Comparison of ENCODE assay signal across 7 cellular contexts in the genomic region with DNA sequence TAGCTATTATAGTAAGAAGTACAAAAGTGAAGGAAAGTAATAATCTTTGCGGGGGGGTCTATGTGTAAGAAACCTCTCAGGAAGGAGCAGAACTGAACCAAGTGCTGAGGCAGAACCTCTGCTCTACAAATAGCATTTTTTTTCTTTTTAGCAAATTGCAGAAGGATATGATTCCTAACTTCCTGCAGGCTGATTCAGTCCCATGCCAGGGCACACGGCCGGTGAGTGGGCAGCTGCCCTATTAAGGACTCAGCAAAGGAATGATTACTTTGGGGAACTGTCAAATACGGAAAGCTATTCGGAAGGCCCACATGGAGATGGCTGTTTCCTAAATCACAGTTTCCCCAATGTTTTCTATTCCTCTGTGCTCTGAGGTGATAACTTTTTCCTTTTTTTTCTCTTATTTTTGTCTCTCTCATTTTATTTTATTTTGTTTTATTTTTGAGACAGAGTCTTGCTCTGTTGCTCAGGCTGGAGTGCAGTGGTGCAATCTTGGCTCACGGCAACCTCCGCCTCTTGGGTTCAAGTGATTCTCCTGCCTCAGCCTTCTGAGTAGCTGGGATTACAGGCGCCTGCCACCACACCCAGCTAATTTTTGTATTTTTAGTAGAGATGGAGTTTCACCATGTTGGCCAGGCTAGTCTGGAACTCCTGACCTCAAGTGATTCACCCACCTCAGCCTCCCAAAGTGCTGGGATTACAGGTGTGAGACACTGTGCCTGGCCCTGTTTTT.
DNase-seq lines count a peak whose midpoint lies in the region; ATAC-seq, FAIRE-seq and TF ChIP-seq lines count a peak whose summit lies in the region.
"Not testable (repeated sequence)": the region's sequence is repeated elsewhere in the genome, so short reads cannot be mapped to it uniquely, and the experiment has no call there.

No MANE protein-coding gene starts in this region.

- peak; percentile 18 to 50 for ATAC-seq in left cardiac atrium

- not testable (repeated sequence) for H3K9me3 Mint-ChIP-seq in astrocyte (ENCODE audit: unreplicated experiment); nephron progenitor cell

- intact Hi-C loops in esophagus muscularis mucosa (cut with DNase I); left cardiac atrium (cut with DNase I); stomach (cut with DNase I; ENCODE audit: low total_unique reads): not testable (repeated sequence)

- H3K79me2 ChIP-seq in astrocyte (ENCODE audit: insufficient read depth, low read length): peaks cover 12% of the 10 kb centered on the region

- H3K4me3 ChIP-seq in astrocyte (ENCODE audit: insufficient read depth, low read depth, low read length); esophagus muscularis mucosa; stomach: not testable (repeated sequence)

- H3K4me3 Mint-ChIP-seq in astrocyte (ENCODE audit: unreplicated experiment); nephron progenitor cell: not testable (repeated sequence)

- not testable (repeated sequence) for H3K9me3 ChIP-seq in astrocyte (ENCODE audit: insufficient read depth, low read depth, low read length); esophagus muscularis mucosa; stomach

- peak; percentile 63 for DNase-seq in ELR (ENCODE audit: low read depth)
- DNase-seq in RKO (ENCODE audit: low spot score): peak; percentile 43
- DNase-seq in astrocyte (ENCODE audit: low read depth): peak; percentile 27
- not testable (repeated sequence) for DNase-seq in esophagus muscularis mucosa (ENCODE audit: extremely low spot score); left cardiac atrium; nephron progenitor cell; stomach

- not testable (repeated sequence) for H3K27me3 Mint-ChIP-seq in astrocyte (ENCODE audit: low read depth, unreplicated experiment); nephron progenitor cell (ENCODE audit: low read depth, poor library complexity)

- H3K4me2 ChIP-seq in astrocyte (ENCODE audit: low read length): peak overlapping the region; percentile 7

- not testable (repeated sequence) for H3K27ac ChIP-seq in astrocyte (ENCODE audit: low read depth, low read length)
- H3K27ac ChIP-seq in esophagus muscularis mucosa (replicated peaks in 1 of 4) (peak overlapping the region; percentile 75 to 81 (median 78)), stomach (peak overlapping the region in 4 of 5 donors; percentile 7 to 73 (median 61))

- H3K4me1 Mint-ChIP-seq in astrocyte (ENCODE audit: low read depth, unreplicated experiment) (peaks cover 14% of the 10 kb centered on the region), nephron progenitor cell (peaks cover 44% of the 10 kb centered on the region)

- TF ChIP-seq EP300 in esophagus muscularis mucosa (IDR thresholded peaks at IDR 0.05); stomach (IDR thresholded peaks at IDR 0.05): not testable (repeated sequence)

- not testable (repeated sequence) for H3K9ac ChIP-seq in astrocyte (ENCODE audit: low read length)

- not testable (repeated sequence) for H4K20me1 ChIP-seq in astrocyte (ENCODE audit: insufficient read depth, low read length)

- H3K4me1 ChIP-seq in astrocyte (ENCODE audit: insufficient read depth, low read length) (peaks cover 18% of the 10 kb centered on the region), esophagus muscularis mucosa (peaks cover 3 to 70% (median 62%) of the 10 kb centered on the region in 4 donors), stomach (peaks cover 0 to 35% (median 0%) of the 10 kb centered on the region in 4 donors)

- TF ChIP-seq CTCF in astrocyte (IDR thresholded peaks at IDR 0.05; ENCODE audit: insufficient read depth, low read depth, low read length); esophagus muscularis mucosa (IDR thresholded peaks at IDR 0.05); nephron progenitor cell (IDR thresholded peaks at IDR 0.05); stomach (IDR thresholded peaks at IDR 0.05): not testable (repeated sequence)

- not testable (repeated sequence) for H3K36me3 Mint-ChIP-seq in astrocyte (ENCODE audit: low read depth, unreplicated experiment)
- H3K36me3 Mint-ChIP-seq in nephron progenitor cell (ENCODE audit: low read depth): peaks cover 16% of the 10 kb centered on the region

- not testable (repeated sequence) for H3K36me3 ChIP-seq in astrocyte (ENCODE audit: insufficient read depth, low read length); esophagus muscularis mucosa; stomach

- not testable (repeated sequence) for FAIRE-seq in astrocyte (lab: Jason Lieb, UNC)

- not testable (repeated sequence) for H3K27ac Mint-ChIP-seq in astrocyte (ENCODE audit: unreplicated experiment)
- peak overlapping the region; percentile 87 for H3K27ac Mint-ChIP-seq in nephron progenitor cell

- WGBS in esophagus muscularis mucosa: 55% methylated on average over 8 of the region's 8 CpGs
- 72 to 83% (median 81%) methylated on average over 8 of the region's 8 CpGs for WGBS in stomach, 5 donors

- TF ChIP-seq POLR2A in esophagus muscularis mucosa (IDR thresholded peaks at IDR 0.05; ENCODE audit: low read depth); stomach (IDR thresholded peaks at IDR 0.05): not testable (repeated sequence)

- not testable (repeated sequence) for H2AFZ ChIP-seq in astrocyte (ENCODE audit: low read depth, low read length)

- not testable (repeated sequence) for H3K27me3 ChIP-seq in astrocyte (ENCODE audit: insufficient read depth, low read length); esophagus muscularis mucosa; stomach
